20 cellular contexts compared by ENCODE assay signal in genomic region chr22:45819305-45819704, GRCh38.
A peak's percentile ranks its signal among the peaks of the same experiment; 100 is the strongest.
DNase-seq lines count a peak whose midpoint lies in the region; ATAC-seq, FAIRE-seq and TF ChIP-seq lines count a peak whose summit lies in the region.
"Had no signal": no experiment of that assay in that cellular context is flagged by ENCODE, and none has a peak within 500 bp of the region (broad histone marks: within the 10 kb centered on the region; RNA-seq: fewer than 3 reads in every experiment).

No MANE protein-coding gene starts in this region.

- H3K27ac Mint-ChIP-seq in brain = peak overlapping the region in 3 of 5 experiments; percentile 63 to 87 (median 81)
- H3K27ac Mint-ChIP-seq: CD14-positive monocyte; CD8-positive, alpha-beta T cell had no signal

- no peak for DNase-seq in GM12891 (ENCODE audit: insufficient read length, low spot score)
- no peak for DNase-seq in mesenchymal stem cell
- no peak for DNase-seq in RKO (ENCODE audit: low spot score)
- DNase-seq in OCI-M2 (lab: John Stamatoyannopoulos, UW; ENCODE audit: unreplicated experiment) = no peak
- DNase-seq: CD8-positive, alpha-beta T cell; COR-L47; DMS153; DMS79 treated with DMSO at 0.1 percent for 48 hours; EL; GDM1; GM23248 had no signal

- H2AK5ac ChIP-seq in mesenchymal stem cell (ENCODE audit: low read length, severe bottlenecking) = no peak overlapping the region

- 99% methylated on average over 5 of the region's 5 CpGs for whole genome bisulfite sequencing in mesenchymal stem cell

- H3K4me1 ChIP-seq in mesenchymal stem cell (ENCODE audit: control insufficient read depth, insufficient read depth, low read depth, low read length) (peaks cover 14% of the 10 kb centered on the region), parathyroid adenoma (peaks cover 11% of the 10 kb centered on the region)

- H3K36me3 ChIP-seq in mesenchymal stem cell (ENCODE audit: control insufficient read depth in 1 of 2, insufficient read depth in 2 of 2, low read depth in 1 of 2, low read length in 2 of 2) (peaks cover 33 to 52% of the 10 kb centered on the region in 2 experiments), parathyroid adenoma (ENCODE audit: control insufficient read depth, insufficient read depth, low read length) (no peaks in the 10 kb centered on the region)

- no peak overlapping the region for H2BK5ac ChIP-seq in mesenchymal stem cell (ENCODE audit: low read depth, low read length, poor library complexity, severe bottlenecking)

- no peak overlapping the region for H2BK120ac ChIP-seq in mesenchymal stem cell (ENCODE audit: low read depth, low read length)

- no peak overlapping the region for H3K4me2 ChIP-seq in mesenchymal stem cell (ENCODE audit: low read length, poor library complexity, severe bottlenecking)
- H3K4me2 ChIP-seq in parathyroid adenoma (ENCODE audit: low read length) = no peak overlapping the region

- peak overlapping the region in 1 of 2 experiments; percentile 23 for H3K14ac ChIP-seq in mesenchymal stem cell (ENCODE audit: low read length in 2 of 2)

- peak overlapping the region; percentile 7 for H4K91ac ChIP-seq in mesenchymal stem cell (ENCODE audit: low read length)

- peaks cover 30% of the 10 kb centered on the region for H3K4me1 Mint-ChIP-seq in brain
- H3K4me1 Mint-ChIP-seq: CD14-positive monocyte had no signal

- H3K27me3 ChIP-seq in mesenchymal stem cell (ENCODE audit: control insufficient read depth in 1 of 2, insufficient read depth in 1 of 2, low read length in 2 of 2) (no peaks in the 10 kb centered on the region), parathyroid adenoma (ENCODE audit: control insufficient read depth, insufficient read depth, low read length) (no peaks in the 10 kb centered on the region)

- no peak for TF ChIP-seq POLR2A in GM12891 (IDR thresholded peaks at IDR 0.05; ENCODE audit: low read depth, low read length)

- H3K79me2 ChIP-seq in parathyroid adenoma = no peaks in the 10 kb centered on the region

- H3K36me3 Mint-ChIP-seq in brain = peaks cover 57% of the 10 kb centered on the region

- H3K27ac ChIP-seq in mesenchymal stem cell (ENCODE audit: low read length, poor library complexity, severe bottlenecking) (peak overlapping the region; percentile 19), parathyroid adenoma (peak overlapping the region; percentile 49)
- H3K27ac ChIP-seq: 22Rv1, GM23248 had no signal

- H3K9me3 Mint-ChIP-seq in brain = no peaks in the 10 kb centered on the region
- H3K9me3 Mint-ChIP-seq: CD8-positive, alpha-beta T cell had no signal

- H3K9ac ChIP-seq in mesenchymal stem cell (ENCODE audit: low read length) (no peak overlapping the region), parathyroid adenoma (no peak overlapping the region)
- H3K9ac ChIP-seq: GM23248 had no signal

- no peak overlapping the region for H3K4me3 Mint-ChIP-seq in brain
- H3K4me3 Mint-ChIP-seq: CD14-positive monocyte; CD8-positive, alpha-beta T cell had no signal

- FAIRE-seq in GM12891 (lab: Jason Lieb, UNC) = peak; percentile 45
- FAIRE-seq: D721Med, H54 had no signal

- no peak overlapping the region for H4K8ac ChIP-seq in mesenchymal stem cell (ENCODE audit: low read length)

- H3K79me1 ChIP-seq in mesenchymal stem cell (replicated peaks; ENCODE audit: low read length, poor library complexity, severe bottlenecking) = peaks cover 40% of the 10 kb centered on the region

- ATAC-seq in GM18517 (IDR thresholded peaks at IDR 0.05; ENCODE audit: unreplicated experiment) (no peak), HG02870 (IDR thresholded peaks at IDR 0.05; ENCODE audit: unreplicated experiment) (no peak)
- ATAC-seq: CD8-positive, alpha-beta T cell; HCT116 had no signal

- H3K9me3 ChIP-seq in mesenchymal stem cell (ENCODE audit: control insufficient read depth, low read length) = no peaks in the 10 kb centered on the region
- no peaks in the 10 kb centered on the region for H3K9me3 ChIP-seq in parathyroid adenoma (ENCODE audit: control insufficient read depth, low read length)

- no peak for TF ChIP-seq CTCF in brain (conservative IDR thresholded peaks at IDR 0.05)
- no peak for TF ChIP-seq CTCF in parathyroid adenoma (IDR thresholded peaks at IDR 0.05)

- H3K18ac ChIP-seq in mesenchymal stem cell (ENCODE audit: low read depth in 1 of 2, low read length in 2 of 2) = no peak overlapping the region

- no peak overlapping the region for H3K4ac ChIP-seq in mesenchymal stem cell (ENCODE audit: low read depth in 1 of 2, low read length in 2 of 2)

- no peak overlapping the region for H3K4me3 ChIP-seq in mesenchymal stem cell (ENCODE audit: insufficient read depth in 1 of 2, low read depth in 1 of 2, low read length in 2 of 2)
- no peak overlapping the region for H3K4me3 ChIP-seq in parathyroid adenoma (ENCODE audit: low read depth, low read length)
- H3K4me3 ChIP-seq: GM23248 had no signal

- H2BK12ac ChIP-seq in mesenchymal stem cell (ENCODE audit: low read length in 2 of 2) = peak overlapping the region in 1 of 2 experiments; percentile 47

- no peak overlapping the region for H2AFZ ChIP-seq in mesenchymal stem cell (ENCODE audit: low read depth, low read length)
- H2AFZ ChIP-seq in parathyroid adenoma = no peak overlapping the region
- H2AFZ ChIP-seq: GM23248 had no signal

- no peaks in the 10 kb centered on the region for H3K27me3 Mint-ChIP-seq in brain

- H2BK15ac ChIP-seq in mesenchymal stem cell (ENCODE audit: low read depth, poor library complexity, severe bottlenecking) = no peak overlapping the region

- peak overlapping the region in 1 of 2 experiments; percentile 29 for H3K23ac ChIP-seq in mesenchymal stem cell (ENCODE audit: low read length in 2 of 2)

TF ChIP-seq in GM12891, 5 proteins besides CTCF, POLR2A, EP300 and RAD21:
- TF ChIP-seq POLR2AphosphoS5 (IDR thresholded peaks at IDR 0.05; ENCODE audit: low read depth, low read length) (no peak), POU2F2 (IDR thresholded peaks at IDR 0.05; ENCODE audit: low read depth, low read length) (no peak)
